11 cellular contexts compared by ENCODE assay signal in the genomic region with DNA sequence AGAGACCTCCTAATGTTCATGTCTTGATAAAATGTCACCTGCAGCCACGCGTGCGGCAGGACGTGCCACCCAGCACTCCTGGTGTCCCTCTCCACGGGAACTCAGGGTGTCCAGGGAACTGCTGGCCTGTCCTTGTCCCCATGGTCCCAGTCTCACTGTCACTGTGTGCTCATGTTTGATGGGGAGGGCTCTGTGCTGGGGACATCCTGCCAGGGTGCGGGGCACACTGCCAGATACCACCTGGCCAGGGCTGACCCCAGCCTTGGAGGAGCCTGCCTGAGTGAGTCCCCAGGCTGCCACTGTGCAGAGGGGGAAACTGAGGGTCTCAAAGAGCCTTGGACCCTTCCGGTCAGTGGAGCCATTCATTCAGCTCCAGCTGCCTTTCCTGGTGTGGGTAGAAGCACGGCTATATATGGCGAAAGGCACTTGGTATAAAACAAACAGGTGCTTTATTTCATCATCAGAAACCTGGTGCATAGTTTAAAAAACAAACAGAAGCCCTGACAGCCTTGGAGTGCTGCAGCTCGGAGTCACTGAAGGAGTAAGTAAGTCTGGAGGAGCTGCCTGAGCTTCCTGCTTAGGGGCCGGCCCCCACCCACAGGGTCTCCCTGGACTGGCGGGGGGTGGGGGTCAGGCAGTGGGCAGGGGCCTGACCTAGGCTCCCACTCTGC. TPM values are rescaled to one million over a fixed set of nuclear protein-coding genes. Genes with fewer than 3 reads are reported as not detected.
DNase-seq lines count a peak whose midpoint lies in the region; ATAC-seq and TF ChIP-seq lines count a peak whose summit lies in the region.
"Had no signal": no experiment of that assay in that cellular context is flagged by ENCODE, and none has a peak within 500 bp of the region (broad histone marks: within the 10 kb centered on the region; RNA-seq: fewer than 3 reads in every experiment).

No MANE protein-coding gene starts in this region.

- ATAC-seq in activated CD8-positive, alpha-beta memory T cell treated with anti-CD3 and anti-CD28 coated beads, Interleukin-2, amount 10 ng/mL, durations not matched to agents 7 days and 5 days: no peak
- ATAC-seq in lung (ENCODE audit: insufficient read depth, low FRiP score) (peak; percentile 1), upper lobe of left lung (ENCODE audit: low FRiP score in 2 of 2) (peak in 1 of 2 donors; percentile 74)
- ATAC-seq: stimulated activated naive CD8-positive, alpha-beta T cell treated with anti-CD3 and anti-CD28 coated beads, Interleukin-15, Interleukin-2, amounts not matched to agents 100 U/mL and 50 U/mL, for 24 hours had no signal

- H3K9me3 Mint-ChIP-seq in MCF 10A (ENCODE audit: unreplicated experiment): no peaks in the 10 kb centered on the region
- H3K9me3 Mint-ChIP-seq in activated CD8-positive, alpha-beta memory T cell treated with anti-CD3 and anti-CD28 coated beads, Interleukin-2, amount 10 ng/mL, durations not matched to agents 7 days and 5 days (ENCODE audit: low read depth): no peaks in the 10 kb centered on the region

- H3K9me3 ChIP-seq in lung (ENCODE audit: control insufficient read depth in 2 of 2, insufficient read depth in 1 of 2, low read length in 1 of 2) (no peaks in the 10 kb centered on the region), upper lobe of left lung (no peaks in the 10 kb centered on the region)

- BruUV-seq in MCF 10A (replicated peaks; lab: Mats Ljungman, UMichigan): no TSS peak

- TF ChIP-seq CTCF in MCF 10A (IDR thresholded peaks at IDR 0.05; ENCODE audit: unreplicated experiment) (no peak), lung (IDR thresholded peaks at IDR 0.05; ENCODE audit: control extremely low read depth, extremely low read depth) (no peak), upper lobe of left lung (IDR thresholded peaks at IDR 0.05) (no peak)

- no peaks in the 10 kb centered on the region for H3K27me3 Mint-ChIP-seq in MCF 10A (ENCODE audit: insufficient read depth, unreplicated experiment)
- H3K27me3 Mint-ChIP-seq in activated CD8-positive, alpha-beta memory T cell treated with anti-CD3 and anti-CD28 coated beads, Interleukin-2, amount 10 ng/mL, durations not matched to agents 7 days and 5 days: no peaks in the 10 kb centered on the region

- H3K4me1 Mint-ChIP-seq in MCF 10A (ENCODE audit: insufficient read depth, unreplicated experiment): peaks cover 6% of the 10 kb centered on the region
- H3K4me1 Mint-ChIP-seq in activated CD8-positive, alpha-beta memory T cell treated with anti-CD3 and anti-CD28 coated beads, Interleukin-2, amount 10 ng/mL, durations not matched to agents 7 days and 5 days: peaks cover 26% of the 10 kb centered on the region

- POLR2A ChIA-PET in MCF 10A (lab: Yijun Ruan, JAX): no interaction called here

- in situ Hi-C loops in T47D (cut with HindIII; ENCODE audit: low pct_unique_long_range_greater_than_20kb, low sequenced_read_pairs): no loop called here

- no peak for TF ChIP-seq POLR2A in upper lobe of left lung (IDR thresholded peaks at IDR 0.05)

- H3K4me1 ChIP-seq in lung (ENCODE audit: control insufficient read depth in 2 of 2, insufficient read depth in 2 of 2, low read length in 2 of 2) (peaks cover 0 to 35% of the 10 kb centered on the region in 2 donors), upper lobe of left lung (peaks cover 37 to 65% (median 57%) of the 10 kb centered on the region in 4 donors)

- H3K36me3 ChIP-seq in lung (ENCODE audit: control insufficient read depth in 2 of 2, insufficient read depth in 2 of 2, low read length in 2 of 2) (peaks cover 10 to 55% of the 10 kb centered on the region in 2 donors), upper lobe of left lung (peaks cover 18 to 70% (median 60%) of the 10 kb centered on the region in 4 donors)

- no peaks in the 10 kb centered on the region for H3K27me3 ChIP-seq in lung (ENCODE audit: control insufficient read depth, insufficient read depth)
- H3K27me3 ChIP-seq in upper lobe of left lung: no peaks in the 10 kb centered on the region

- 78 to 82% methylated on average over 12 of the region's 12 CpGs for WGBS in lung, 2 donors
- WGBS in upper lobe of left lung, 2 donors: 72 to 80% methylated on average over 8 to 12 of the region's 12 CpGs

- DNase-seq in T47D (ENCODE audit: low read depth in 1 of 2, low spot score in 1 of 2) (peak; percentile 73 to 85), MCF 10A (ENCODE audit: unreplicated experiment) (no peak), lung (ENCODE audit: low spot score) (no peak), upper lobe of left lung (peak in 1 of 2 donors; percentile 74), nucleus accumbens (lab: John Stamatoyannopoulos, UW) (no peak), RPMI8226 (no peak), NCI-H1436 treated with DMSO at 0.1 percent for 48 hours (lab: John Stamatoyannopoulos, UW) (no peak)
- DNase-seq in activated CD8-positive, alpha-beta memory T cell treated with anti-CD3 and anti-CD28 coated beads, Interleukin-2, amount 10 ng/mL, durations not matched to agents 7 days and 5 days: no peak
- DNase-seq: NCI-H146; small intestine; stimulated activated naive CD8-positive, alpha-beta T cell treated with anti-CD3 and anti-CD28 coated beads, Interleukin-15, Interleukin-2, amounts not matched to agents 100 U/mL and 50 U/mL, for 24 hours had no signal

- H3K36me3 Mint-ChIP-seq in MCF 10A (ENCODE audit: insufficient read depth, unreplicated experiment): peaks cover 42% of the 10 kb centered on the region
- peaks cover 36% of the 10 kb centered on the region for H3K36me3 Mint-ChIP-seq in activated CD8-positive, alpha-beta memory T cell treated with anti-CD3 and anti-CD28 coated beads, Interleukin-2, amount 10 ng/mL, durations not matched to agents 7 days and 5 days

- CTCF ChIA-PET in MCF 10A (lab: Yijun Ruan, JAX): interaction anchor here (0.6 kb wide), 1 partner anchor 125 kb away, joined by 3 read pairs; no protein-coding TSS in a partner anchor
- CTCF ChIA-PET in activated CD8-positive, alpha-beta memory T cell treated with anti-CD3 and anti-CD28 coated beads, Interleukin-2, amount 10 ng/mL, durations not matched to agents 7 days and 5 days (lab: Charles Lee): interaction anchor here (1.0 to 1.6 kb wide), 5 partner anchors 14 to 166 kb away, joined by 3 to 6 read pairs (median 3); no protein-coding TSS in a partner anchor

- no peak for TF ChIP-seq EP300 in upper lobe of left lung (IDR thresholded peaks at IDR 0.05)

- no peak overlapping the region for H3K4me3 ChIP-seq in lung
- no peak overlapping the region for H3K4me3 ChIP-seq in upper lobe of left lung

- intact Hi-C loops in MCF 10A (cut with micrococcal nuclease): no loop called here

- H3K27ac ChIP-seq in lung (ENCODE audit: low read depth in 1 of 2, low read length in 1 of 2): peak overlapping the region in 1 of 2 donors; percentile 91
- peak overlapping the region; percentile 87 to 94 (median 92) for H3K27ac ChIP-seq in upper lobe of left lung

- H3K4me3 Mint-ChIP-seq in MCF 10A (ENCODE audit: unreplicated experiment): no peak overlapping the region
- no peak overlapping the region for H3K4me3 Mint-ChIP-seq in activated CD8-positive, alpha-beta memory T cell treated with anti-CD3 and anti-CD28 coated beads, Interleukin-2, amount 10 ng/mL, durations not matched to agents 7 days and 5 days

- H3K27ac Mint-ChIP-seq in MCF 10A (ENCODE audit: low read depth, unreplicated experiment): no peak overlapping the region
- H3K27ac Mint-ChIP-seq in activated CD8-positive, alpha-beta memory T cell treated with anti-CD3 and anti-CD28 coated beads, Interleukin-2, amount 10 ng/mL, durations not matched to agents 7 days and 5 days: peak overlapping the region; percentile 35

RNA-seq across cellular contexts. Expression of a gene that starts 32.9 kb away (rescaled TPM):
- total RNA-seq in MCF 10A (2022) (44.0 and 65.6 TPM in 2 replicates), lung (10 to 100 TPM; 13.3 to 25.4 TPM), upper lobe of left lung (10 to 100 TPM; 17.2 to 30.4 (median 22.4) TPM)
- total RNA-seq in activated CD8-positive, alpha-beta memory T cell treated with anti-CD3 and anti-CD28 coated beads, Interleukin-2, amount 10 ng/mL, durations not matched to agents 7 days and 5 days: 10 to 100 TPM; 47.9 to 81.0 TPM
- polyA plus RNA-seq in lung: 10 to 100 TPM; 18.9 to 20.4 TPM

RNA-seq across cellular contexts. Expression of a gene that starts 33.1 kb away (rescaled TPM):
- total RNA-seq in MCF 10A (2022) (4.5 and 5.9 TPM in 2 replicates), lung (1 to 10 TPM; 4.6 to 6.7 TPM), upper lobe of left lung (10 to 100 TPM in 1 of 6 donors, 1 to 10 TPM in 5; 3.3 to 10.4 (median 4.7) TPM)
- total RNA-seq in activated CD8-positive, alpha-beta memory T cell treated with anti-CD3 and anti-CD28 coated beads, Interleukin-2, amount 10 ng/mL, durations not matched to agents 7 days and 5 days: 1 to 10 TPM; 3.0 to 4.4 TPM
- 1 to 10 TPM; 1.8 to 1.9 TPM for polyA plus RNA-seq in lung

Comparison
In these comparisons a context has a peak if more than half of its experiments do, and no peak if none do; other contexts are left out.
1. DNase-seq: peak in T47D (2 of 2); none in MCF 10A (single experiment), activated CD8-positive, alpha-beta memory T cell treated with anti-CD3 and anti-CD28 coated beads, Interleukin-2, amount 10 ng/mL, durations not matched to agents 7 days and 5 days (single experiment), lung (single experiment), nucleus accumbens (0 of 56), RPMI8226 (single experiment) and NCI-H1436 treated with DMSO at 0.1 percent for 48 hours (single experiment).